10 cellular contexts compared by ENCODE assay signal in the genomic region with DNA sequence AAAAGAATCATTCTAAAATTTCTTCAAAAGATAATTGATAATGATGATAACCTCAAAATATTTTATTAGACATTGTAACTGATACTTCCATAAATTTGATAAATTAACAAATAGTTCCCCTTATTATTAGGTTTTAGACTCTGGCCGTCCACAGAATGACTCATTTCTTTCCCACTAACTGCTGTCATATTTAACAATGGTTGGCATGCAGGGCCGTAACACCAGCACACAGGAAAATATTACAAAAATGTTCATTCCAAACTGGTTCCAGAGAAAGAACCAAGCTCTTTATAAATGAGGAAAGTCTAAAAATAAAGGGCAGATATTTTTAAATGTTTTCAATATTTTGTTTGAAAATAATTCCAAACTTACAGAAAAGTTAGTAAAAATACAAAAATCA. TPM values are rescaled to one million over a fixed set of nuclear protein-coding genes. Genes with fewer than 3 reads are reported as not detected.
DNase-seq lines count a peak whose midpoint lies in the region; ATAC-seq and TF ChIP-seq lines count a peak whose summit lies in the region.
"Had no signal": no experiment of that assay in that cellular context is flagged by ENCODE, and none has a peak within 500 bp of the region (broad histone marks: within the 10 kb centered on the region; RNA-seq: fewer than 3 reads in every experiment).

No MANE protein-coding gene starts in this region.

- DNase-seq in HS-27A (ENCODE audit: low read depth) (peak; percentile 59), cardiac fibroblast (ENCODE audit: low read depth in 2 of 2) (peak; percentile 79), left cardiac atrium (no peak), smooth muscle cell (lab: John Stamatoyannopoulos, UW; ENCODE audit: unreplicated experiment) (no peak), left lobe of liver (ENCODE audit: low spot score) (no peak), BE2C (no peak)
- no peak for DNase-seq in NK-92 treated with Interleukin-12 subunit alpha and Interleukin-12 subunit beta, amount 100 ng/mL, for 24 hours (lab: John Stamatoyannopoulos, UW)
- DNase-seq: NCI-H1092 treated with DMSO at 0.1 percent for 48 hours had no signal

- peaks cover 8% of the 10 kb centered on the region for H3K36me3 ChIP-seq in smooth muscle cell (ENCODE audit: low read depth)
- no peaks in the 10 kb centered on the region; the same call in 1 of the 2 replicates for H3K36me3 ChIP-seq in BE2C

- H3K9me3 ChIP-seq in smooth muscle cell (replicated peaks; ENCODE audit: low read depth): peaks cover 15% of the 10 kb centered on the region
- no peaks in the 10 kb centered on the region for H3K9me3 ChIP-seq in BE2C

- intact Hi-C loops in left cardiac atrium (cut with DNase I): no loop called here

- H3K4me1 ChIP-seq in smooth muscle cell (ENCODE audit: low read depth) (no peaks in the 10 kb centered on the region), BE2C (no peaks in the 10 kb centered on the region)

- peak; percentile 59 to 86 for ATAC-seq in left cardiac atrium
- no peak for ATAC-seq in left lobe of liver
- ATAC-seq in HG03196 (IDR thresholded peaks at IDR 0.05; ENCODE audit: unreplicated experiment): no peak

- H3K27me3 ChIP-seq in smooth muscle cell (ENCODE audit: low read depth): no peaks in the 10 kb centered on the region
- H3K27me3 ChIP-seq in BE2C: no peaks in the 10 kb centered on the region

- TF ChIP-seq CTCF in cardiac fibroblast (IDR thresholded peaks at IDR 0.05; ENCODE audit: low read depth, low read length) (no peak), smooth muscle cell (IDR thresholded peaks at IDR 0.05; ENCODE audit: borderline replicate concordance, insufficient read depth, poor library complexity, severe bottlenecking) (no peak), BE2C (IDR thresholded peaks at IDR 0.05; ENCODE audit: low read depth, low read length) (no peak)

- peaks cover 98% of the 10 kb centered on the region for H3K79me2 ChIP-seq in smooth muscle cell (ENCODE audit: low read depth)

- H3K4me2 ChIP-seq in smooth muscle cell: peak overlapping the region; percentile 42

- no peaks in the 10 kb centered on the region for H3F3A ChIP-seq in smooth muscle cell (ENCODE audit: low read depth)

- H3K27ac ChIP-seq in smooth muscle cell (ENCODE audit: low read depth): peak overlapping the region; percentile 61

- no peak overlapping the region for H2AFZ ChIP-seq in smooth muscle cell (ENCODE audit: low read depth)

- no peak overlapping the region for H3K9ac ChIP-seq in smooth muscle cell (ENCODE audit: low read depth)

- no peak overlapping the region for H3K4me3 ChIP-seq in cardiac fibroblast (replicated peaks in 1 of 2; ENCODE audit: low read depth in 2 of 2, low read length in 2 of 2)
- no peak overlapping the region for H3K4me3 ChIP-seq in smooth muscle cell
- no peak overlapping the region for H3K4me3 ChIP-seq in BE2C (ENCODE audit: low read depth, low read length)
- H3K4me3 ChIP-seq: skin epidermis had no signal

- peaks cover 57% of the 10 kb centered on the region for H4K20me1 ChIP-seq in smooth muscle cell (ENCODE audit: low read depth)

- 10% methylated on average over 2 of the region's 2 CpGs for WGBS in smooth muscle cell (ENCODE audit: low lambda C conversion rate)

RNA-seq across cellular contexts. Expression of gene WDFY3, which starts 28.2 kb away (rescaled TPM):
- total RNA-seq in left cardiac atrium (10 to 100 TPM; 45.5 to 47.8 TPM), smooth muscle cell (51.7 and 63.9 TPM in 2 replicates), left lobe of liver (27.0 TPM)
- 4.0 and 10.2 TPM in 2 replicates for polyA plus RNA-seq in smooth muscle cell
- 19.3 TPM for polyA plus RNA-seq in BE2C (2012; ENCODE audit: insufficient read depth, insufficient read length, low read depth)

Comparison
In these comparisons a context has a peak if more than half of its experiments do, and no peak if none do; other contexts are left out.
1. DNase-seq: peak in HS-27A (single experiment) and cardiac fibroblast (2 of 2); none in left cardiac atrium (single experiment), smooth muscle cell (single experiment), left lobe of liver (single experiment), NK-92 treated with Interleukin-12 subunit alpha and Interleukin-12 subunit beta, amount 100 ng/mL, for 24 hours (single experiment) and BE2C (single experiment).
2. ATAC-seq: peak in left cardiac atrium (2 of 2); none in left lobe of liver (single experiment) and HG03196 (single experiment).